In genomic region chr20:36784900-36785299, GRCh38 we compare ENCODE assay signal across 22 cellular contexts. TPM values are rescaled to one million over a fixed set of nuclear protein-coding genes. Genes with fewer than 3 reads are reported as not detected.
A peak's percentile ranks its signal among the peaks of the same experiment; 100 is the strongest.
DNase-seq lines count a peak whose midpoint lies in the region; ATAC-seq and TF ChIP-seq lines count a peak whose summit lies in the region.
"Had no signal": no experiment of that assay in that cellular context is flagged by ENCODE, and none has a peak within 500 bp of the region (broad histone marks: within the 10 kb centered on the region; RNA-seq: fewer than 3 reads in every experiment).

No MANE protein-coding gene starts in this region.

- intact Hi-C loops in Right ventricle myocardium inferior (cut with DNase I) (no loop called here), cardiac septum (cut with DNase I) (no loop called here)

- ATAC-seq in Right ventricle myocardium inferior (peak; percentile 85), left lobe of liver (peak; percentile 22), GM18873 (IDR thresholded peaks at IDR 0.05; ENCODE audit: low FRiP score, unreplicated experiment) (no peak), GM21360 (IDR thresholded peaks at IDR 0.05; ENCODE audit: unreplicated experiment) (no peak), GM18907 (IDR thresholded peaks at IDR 0.05; ENCODE audit: unreplicated experiment) (no peak)
- ATAC-seq: activated CD8-positive, alpha-beta memory T cell treated with anti-CD3 and anti-CD28 coated beads, Interleukin-2, amount 10 ng/mL, durations not matched to agents 7 days and 5 days; activated T-helper 17 cell treated with anti-CD3 and anti-CD28 coated beads, Interleukin-2, amount 50 U/mL, for 72 hours; T-cell had no signal

- no peak overlapping the region for H3K4me3 ChIP-seq in fibroblast of villous mesenchyme (ENCODE audit: low read depth, low read length)
- H3K4me3 ChIP-seq: BLaER1, prostate gland, spleen, stomach had no signal

- DNase-seq in Right ventricle myocardium inferior (ENCODE audit: missing footprints): peak; percentile 69
- DNase-seq in cardiac septum (ENCODE audit: low spot score): no peak
- peak; percentile 38 for DNase-seq in fibroblast of villous mesenchyme (ENCODE audit: low read depth)
- DNase-seq in left lobe of liver (ENCODE audit: low spot score): no peak
- DNase-seq in NCI-H524 treated with DMSO at 0.1 percent for 48 hours (lab: John Stamatoyannopoulos, UW): no peak
- DNase-seq: activated CD4-positive, alpha-beta T cell treated with anti-CD3 and anti-CD28 coated beads for 4 hours; activated CD8-positive, alpha-beta memory T cell treated with anti-CD3 and anti-CD28 coated beads, Interleukin-2, amount 10 ng/mL, durations not matched to agents 7 days and 5 days; dermis blood vessel endothelial cell; EL; foreskin melanocyte; NCI-H1694; NCI-H82; spleen; stimulated activated CD4-positive, alpha-beta T cell treated with anti-CD3 and anti-CD28 coated beads, Interleukin-4, amount 100 ng/mL, for 4 hours; stomach; T-cell had no signal

- TF ChIP-seq CTCF in fibroblast of villous mesenchyme (IDR thresholded peaks at IDR 0.05; ENCODE audit: insufficient read depth, low read depth, low read length): no peak

RNA-seq across cellular contexts. Expression of gene DSN1, which starts 11.3 kb away (rescaled TPM):
- 4.4 TPM for total RNA-seq in Right ventricle myocardium inferior
- 3.8 TPM for total RNA-seq in cardiac septum
- 13.9 and 16.8 TPM in 2 replicates for total RNA-seq in fibroblast of villous mesenchyme
- 3.4 TPM for total RNA-seq in left lobe of liver

RNA-seq across cellular contexts. Expression of gene NDRG3, which starts 39.0 kb away (rescaled TPM):
- 27.9 TPM for total RNA-seq in Right ventricle myocardium inferior
- total RNA-seq in cardiac septum: 32.1 TPM
- total RNA-seq in fibroblast of villous mesenchyme: 18.0 and 30.7 TPM in 2 replicates
- 8.1 TPM for total RNA-seq in left lobe of liver

Comparison
In these comparisons a context has a peak if more than half of its experiments do, and no peak if none do; other contexts are left out.
1. DNase-seq: peak in Right ventricle myocardium inferior (single experiment) and fibroblast of villous mesenchyme (single experiment); none in cardiac septum (single experiment), left lobe of liver (single experiment) and NCI-H524 treated with DMSO at 0.1 percent for 48 hours (single experiment).
2. ATAC-seq: peak in Right ventricle myocardium inferior (single experiment) and left lobe of liver (single experiment); none in GM18873 (single experiment), GM21360 (single experiment) and GM18907 (single experiment).